24 cellular contexts compared by ENCODE assay signal in the genomic region with DNA sequence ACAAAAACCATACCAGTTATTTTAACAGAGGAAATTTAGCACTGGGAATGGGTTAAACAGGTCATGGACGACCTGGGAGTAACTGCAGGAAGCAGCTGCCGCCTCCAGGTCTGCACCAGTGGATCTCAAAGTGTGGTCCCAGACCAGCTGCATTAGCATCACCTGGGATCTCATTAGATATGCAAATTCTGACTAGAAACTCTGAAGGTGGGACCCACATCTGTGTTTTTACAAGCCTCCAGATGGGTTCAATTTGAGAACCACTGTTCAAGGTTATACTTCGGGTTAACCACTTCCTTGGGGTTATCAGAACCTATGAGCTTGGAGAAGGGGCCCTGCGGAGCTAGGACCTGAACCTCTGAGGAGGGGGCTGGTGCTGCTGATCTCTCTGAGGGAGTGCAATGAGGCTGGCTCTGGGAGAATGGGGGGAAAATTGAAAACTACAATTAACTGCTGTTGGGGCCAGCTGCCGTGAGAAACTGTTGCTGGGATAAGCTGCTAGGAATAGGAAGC.
DNase-seq lines count a peak whose midpoint lies in the region; ATAC-seq and TF ChIP-seq lines count a peak whose summit lies in the region.
"Had no signal": no experiment of that assay in that cellular context is flagged by ENCODE, and none has a peak within 500 bp of the region (broad histone marks: within the 10 kb centered on the region; RNA-seq: fewer than 3 reads in every experiment).

No MANE protein-coding gene starts in this region.

- peak overlapping the region; percentile 59 for H3K4me2 ChIP-seq in Loucy (ENCODE audit: low read depth, low read length, poor library complexity, severe bottlenecking)
- H3K4me2 ChIP-seq: A549, GM23338 had no signal

- H3F3A ChIP-seq in Loucy (ENCODE audit: low read depth), result no peaks in the 10 kb centered on the region

- TF ChIP-seq CTCF in left ventricle myocardium inferior (IDR thresholded peaks at IDR 0.05; ENCODE audit: borderline replicate concordance) (no peak), Loucy (conservative IDR thresholded peaks at IDR 0.05; ENCODE audit: low read length) (no peak), endodermal cell (conservative IDR thresholded peaks at IDR 0.05) (no peak), thoracic aorta (IDR thresholded peaks at IDR 0.05) (no peak), CD14-positive monocyte (IDR thresholded peaks at IDR 0.05) (no peak)

- H3K4me3 Mint-ChIP-seq in endodermal cell, result no peak overlapping the region
- H3K4me3 Mint-ChIP-seq in CD14-positive monocyte, result no peak overlapping the region
- H3K4me3 Mint-ChIP-seq: CD8-positive, alpha-beta memory T cell; GM23338; H9 had no signal

- H3K27me3 ChIP-seq in left ventricle myocardium inferior (ENCODE audit: low read depth) (no peaks in the 10 kb centered on the region), Loucy (ENCODE audit: insufficient read depth, low read length, poor library complexity, severe bottlenecking) (no peaks in the 10 kb centered on the region), endodermal cell (ENCODE audit: control insufficient read depth, insufficient read depth, low read length, poor library complexity, severe bottlenecking) (no peaks in the 10 kb centered on the region), thoracic aorta (replicated peaks; ENCODE audit: insufficient read depth) (no peaks in the 10 kb centered on the region)
- H3K27me3 ChIP-seq: MG63 had no signal

- H3K9ac ChIP-seq in Loucy (ENCODE audit: low read depth, low read length, poor library complexity, severe bottlenecking) (peak overlapping the region; percentile 25), endodermal cell (ENCODE audit: extremely low read depth, low read length, poor library complexity, severe bottlenecking) (no peak overlapping the region)

- H3K36me3 ChIP-seq in left ventricle myocardium inferior (peaks cover 65% of the 10 kb centered on the region), Loucy (ENCODE audit: insufficient read depth, low read length) (no peaks in the 10 kb centered on the region), endodermal cell (ENCODE audit: control insufficient read depth, insufficient read depth, low read length) (peaks cover 46% of the 10 kb centered on the region), thoracic aorta (peaks cover 24% of the 10 kb centered on the region)
- H3K36me3 ChIP-seq: MG63 had no signal

- H3K4me1 Mint-ChIP-seq in endodermal cell (peaks cover 16% of the 10 kb centered on the region), CD14-positive monocyte (no peaks in the 10 kb centered on the region)
- H3K4me1 Mint-ChIP-seq: CD8-positive, alpha-beta memory T cell had no signal

- no peaks in the 10 kb centered on the region for H4K20me1 ChIP-seq in Loucy (ENCODE audit: insufficient read depth, low read length, poor library complexity, severe bottlenecking)

- H3K4me3 ChIP-seq in left ventricle myocardium inferior (no peak overlapping the region), Loucy (ENCODE audit: low read length, poor library complexity, severe bottlenecking) (peak overlapping the region; percentile 18), endodermal cell (ENCODE audit: low read length) (no peak overlapping the region), thoracic aorta (no peak overlapping the region)
- H3K4me3 ChIP-seq: A549, GM23338, MG63 had no signal

- H3K27ac Mint-ChIP-seq in endodermal cell, result peak overlapping the region; percentile 9
- no peak overlapping the region for H3K27ac Mint-ChIP-seq in CD14-positive monocyte
- H3K27ac Mint-ChIP-seq: CD8-positive, alpha-beta memory T cell; GM23338 had no signal

- no peaks in the 10 kb centered on the region for H3K27me3 Mint-ChIP-seq in endodermal cell (ENCODE audit: insufficient read depth)
- peaks cover 0 to 4% (median 0%) of the 10 kb centered on the region in 3 donors for H3K27me3 Mint-ChIP-seq in CD14-positive monocyte (ENCODE audit: low read depth in 3 of 3)

- no peaks in the 10 kb centered on the region for H3K9me3 Mint-ChIP-seq in endodermal cell
- no peaks in the 10 kb centered on the region for H3K9me3 Mint-ChIP-seq in CD14-positive monocyte
- H3K9me3 Mint-ChIP-seq: CD8-positive, alpha-beta memory T cell; GM23338; H9 had no signal

- ATAC-seq in left cardiac atrium, result no peak
- ATAC-seq in thoracic aorta (ENCODE audit: insufficient number of reproducible peaks, low FRiP score, low read depth), result no peak
- no peak for ATAC-seq in GM18873 (IDR thresholded peaks at IDR 0.05; ENCODE audit: low FRiP score, unreplicated experiment)

- intact Hi-C loops in left ventricle myocardium inferior (cut with micrococcal nuclease), result no loop called here
- intact Hi-C loops in left cardiac atrium (cut with DNase I), result no loop called here
- intact Hi-C loops in CD14-positive monocyte (cut with micrococcal nuclease), result no loop called here

- H3K4me1 ChIP-seq in left ventricle myocardium inferior (peaks cover 59% of the 10 kb centered on the region), Loucy (ENCODE audit: insufficient read depth, low read length, poor library complexity, severe bottlenecking) (peaks cover 41% of the 10 kb centered on the region), endodermal cell (ENCODE audit: control insufficient read depth, insufficient read depth, low read length) (peaks cover 4% of the 10 kb centered on the region), thoracic aorta (ENCODE audit: control insufficient read depth in 1 of 2, low read depth in 2 of 2) (peaks cover 5 to 44% of the 10 kb centered on the region in 2 donors)
- H3K4me1 ChIP-seq: A549 had no signal

- H2AFZ ChIP-seq in Loucy (ENCODE audit: low read length), result no peak overlapping the region
- H2AFZ ChIP-seq: GM23338 had no signal

- H3K9me3 ChIP-seq in left ventricle myocardium inferior (replicated peaks), result no peaks in the 10 kb centered on the region
- no peaks in the 10 kb centered on the region for H3K9me3 ChIP-seq in Loucy (ENCODE audit: insufficient read depth, low read depth, low read length)
- no peaks in the 10 kb centered on the region for H3K9me3 ChIP-seq in endodermal cell (ENCODE audit: control insufficient read depth, low read length)
- H3K9me3 ChIP-seq in thoracic aorta, result no peaks in the 10 kb centered on the region
- H3K9me3 ChIP-seq: A549, MG63 had no signal

- WGBS in endodermal cell (ENCODE audit: insufficient coverage in 1 of 2, insufficient read length in 1 of 2), 2 experiments, result 87 to 93% methylated on average over 4 to 5 of the region's 5 CpGs

- H3K36me3 Mint-ChIP-seq in endodermal cell (ENCODE audit: low read depth) (peaks cover 69% of the 10 kb centered on the region), CD14-positive monocyte (no peaks in the 10 kb centered on the region)
- H3K36me3 Mint-ChIP-seq: CD8-positive, alpha-beta memory T cell had no signal

- no peaks in the 10 kb centered on the region for H3K79me2 ChIP-seq in Loucy (ENCODE audit: insufficient read depth, low read length)

- peak overlapping the region; percentile 62 for H3K27ac ChIP-seq in left ventricle myocardium inferior (replicated peaks)
- H3K27ac ChIP-seq in endodermal cell (ENCODE audit: low read depth, low read length), result no peak overlapping the region
- H3K27ac ChIP-seq in thoracic aorta, result peak overlapping the region; percentile 57 to 82
- H3K27ac ChIP-seq: A549, C4-2B had no signal

- DNase-seq in left ventricle myocardium inferior (no peak), left cardiac atrium (no peak), endodermal cell (no peak), thoracic aorta (ENCODE audit: low spot score) (no peak), CD14-positive monocyte (ENCODE audit: low spot score) (no peak), UCSD-AML1 (lab: John Stamatoyannopoulos, UW; ENCODE audit: unreplicated experiment) (no peak)
- DNase-seq: AML-193; Calu3; CD8-positive, alpha-beta memory T cell; H9; KBM-7; NCI-H1105 treated with DMSO at 0.1 percent for 48 hours; NCI-H146; NCI-H1930; NCI-H2107; NCI-H524 treated with DMSO at 0.1 percent for 48 hours; RPMI8226; SHP77 had no signal

- H3K9me2 ChIP-seq in Loucy (replicated peaks; ENCODE audit: low read depth, low read length), result no peaks in the 10 kb centered on the region
